9 cellular contexts compared by ENCODE assay signal in the genomic region with DNA sequence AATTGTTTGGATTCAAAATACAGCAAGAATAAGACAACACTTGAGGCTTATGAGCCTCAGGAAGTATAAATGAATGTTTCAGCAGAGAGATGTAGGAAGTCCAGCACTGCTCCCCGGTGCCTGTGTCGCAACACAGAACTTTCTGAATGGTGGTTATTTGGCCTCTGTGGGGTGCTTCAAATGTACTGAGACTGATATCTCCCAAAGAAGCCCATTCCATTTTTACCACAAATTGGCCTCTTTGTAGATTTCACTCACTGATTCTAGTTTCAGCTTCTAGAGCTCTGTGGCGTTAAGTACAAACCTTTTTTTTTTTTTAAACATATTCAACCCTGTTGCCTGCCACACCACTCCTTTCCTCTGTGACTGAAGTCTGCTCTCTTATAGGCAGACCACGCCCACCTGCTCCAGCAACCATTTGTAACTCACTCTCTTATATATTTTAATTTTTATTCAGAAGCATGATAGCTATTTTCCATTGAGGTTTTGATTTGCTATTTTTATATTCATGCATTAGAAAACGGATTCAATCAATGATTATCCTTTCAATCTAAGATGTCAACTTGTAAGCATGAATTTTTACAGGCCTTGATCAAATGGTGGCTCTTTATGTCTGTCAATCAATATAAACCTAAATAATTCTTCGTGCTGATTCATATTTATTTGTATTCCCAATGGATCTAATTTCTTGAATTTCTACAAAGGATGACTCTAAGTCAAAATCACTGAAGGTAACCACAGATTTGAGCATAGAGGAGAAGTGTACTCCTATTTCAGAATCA.
A peak's percentile ranks its signal among the peaks of the same experiment; 100 is the strongest.
DNase-seq lines count a peak whose midpoint lies in the region; ATAC-seq and TF ChIP-seq lines count a peak whose summit lies in the region.
"Had no signal": no experiment of that assay in that cellular context is flagged by ENCODE, and none has a peak within 500 bp of the region (broad histone marks: within the 10 kb centered on the region; RNA-seq: fewer than 3 reads in every experiment).

No MANE protein-coding gene starts in this region.

- H3K27me3 ChIP-seq in GM23248 (replicated peaks; ENCODE audit: insufficient read depth) (no peaks in the 10 kb centered on the region), Loucy (ENCODE audit: insufficient read depth, low read length, poor library complexity, severe bottlenecking) (no peaks in the 10 kb centered on the region), left ventricle myocardium inferior (ENCODE audit: low read depth) (no peaks in the 10 kb centered on the region), neural progenitor cell (no peaks in the 10 kb centered on the region)

- TF ChIP-seq POLR2A in lower leg skin (IDR thresholded peaks at IDR 0.05), result no peak

- TF ChIP-seq CTCF in Loucy (conservative IDR thresholded peaks at IDR 0.05; ENCODE audit: low read length) (no peak), left ventricle myocardium inferior (IDR thresholded peaks at IDR 0.05; ENCODE audit: borderline replicate concordance) (no peak), lower leg skin (IDR thresholded peaks at IDR 0.05) (no peak), neural progenitor cell (IDR thresholded peaks at IDR 0.05) (no peak)

- H3K9me3 Mint-ChIP-seq in neural progenitor cell, result no peaks in the 10 kb centered on the region
- H3K9me3 Mint-ChIP-seq: T-helper 2 cell treated with Interferon-gamma antibody and Interleukin-4, amounts not matched to agents 5 μg/mL and 100 μg/mL, for 36 hours had no signal

- H3K27ac ChIP-seq in GM23248 (no peak overlapping the region), left ventricle myocardium inferior (replicated peaks) (peak overlapping the region; percentile 88), neural progenitor cell (no peak overlapping the region)

- H3K4me2 ChIP-seq in GM23248 (ENCODE audit: unreplicated experiment) (no peak overlapping the region), Loucy (ENCODE audit: low read depth, low read length, poor library complexity, severe bottlenecking) (peak overlapping the region; percentile 13), neural progenitor cell (no peak overlapping the region)

- peaks cover 15% of the 10 kb centered on the region for H3K36me3 Mint-ChIP-seq in neural progenitor cell

- H2AFZ ChIP-seq in GM23248 (no peak overlapping the region), Loucy (ENCODE audit: low read length) (no peak overlapping the region), neural progenitor cell (replicated peaks) (no peak overlapping the region)

- H3K9me2 ChIP-seq in GM23248 (ENCODE audit: insufficient read depth), result no peaks in the 10 kb centered on the region
- no peaks in the 10 kb centered on the region for H3K9me2 ChIP-seq in Loucy (replicated peaks; ENCODE audit: low read depth, low read length)

- no peak overlapping the region for H3K4me3 Mint-ChIP-seq in neural progenitor cell
- H3K4me3 Mint-ChIP-seq: T-helper 2 cell treated with Interferon-gamma antibody and Interleukin-4, amounts not matched to agents 5 μg/mL and 100 μg/mL, for 36 hours had no signal

- no peak overlapping the region for H3K4me3 ChIP-seq in GM23248
- H3K4me3 ChIP-seq in Loucy (ENCODE audit: low read length, poor library complexity, severe bottlenecking), result no peak overlapping the region
- no peak overlapping the region for H3K4me3 ChIP-seq in left ventricle myocardium inferior
- H3K4me3 ChIP-seq in lower leg skin (ENCODE audit: low read depth, poor library complexity, severe bottlenecking), result no peak overlapping the region
- H3K4me3 ChIP-seq in neural progenitor cell, result no peak overlapping the region

- ATAC-seq in GM18517 (IDR thresholded peaks at IDR 0.05; ENCODE audit: unreplicated experiment), result peak; percentile 49

- H3K27me3 Mint-ChIP-seq in neural progenitor cell (ENCODE audit: insufficient read depth, low read depth), result no peaks in the 10 kb centered on the region

- 0 out of 2 replicates have a peak, but pooled peaks cover 6% of the 10 kb centered on the region for H3F3A ChIP-seq in GM23248 (ENCODE audit: insufficient read depth)
- peaks cover 7% of the 10 kb centered on the region; the same call in 1 of the 2 replicates for H3F3A ChIP-seq in Loucy (ENCODE audit: low read depth)
- peaks cover 7% of the 10 kb centered on the region for H3F3A ChIP-seq in neural progenitor cell (ENCODE audit: low read depth)

- intact Hi-C loops in left ventricle myocardium inferior (cut with micrococcal nuclease), result loop anchor here (10.0 kb wide), 3 partner anchors 142 to 1338 kb away; no protein-coding TSS in a partner anchor
- intact Hi-C loops in lower leg skin (cut with DNase I; ENCODE audit: low total_unique reads), result no loop called here

- H3K27ac Mint-ChIP-seq in neural progenitor cell, result no peak overlapping the region
- H3K27ac Mint-ChIP-seq: T-helper 2 cell treated with Interferon-gamma antibody and Interleukin-4, amounts not matched to agents 5 μg/mL and 100 μg/mL, for 36 hours had no signal

- H3K36me3 ChIP-seq in GM23248 (ENCODE audit: low read depth) (no peaks in the 10 kb centered on the region), Loucy (ENCODE audit: insufficient read depth, low read length) (peaks cover 19% of the 10 kb centered on the region; the same call in 1 of the 2 replicates), left ventricle myocardium inferior (peaks cover 31% of the 10 kb centered on the region), neural progenitor cell (peaks cover 19% of the 10 kb centered on the region)

- H3K79me2 ChIP-seq in GM23248 (ENCODE audit: insufficient read depth) (peaks cover 9% of the 10 kb centered on the region; the same call in 1 of the 2 replicates), Loucy (ENCODE audit: insufficient read depth, low read length) (no peaks in the 10 kb centered on the region), neural progenitor cell (ENCODE audit: low read depth) (no peaks in the 10 kb centered on the region)

- peaks cover 3% of the 10 kb centered on the region for H3K4me1 Mint-ChIP-seq in neural progenitor cell

- H3K9ac ChIP-seq in GM23248, result no peak overlapping the region
- H3K9ac ChIP-seq in Loucy (ENCODE audit: low read depth, low read length, poor library complexity, severe bottlenecking), result no peak overlapping the region
- H3K9ac ChIP-seq in neural progenitor cell, result no peak overlapping the region

- 0 out of 2 replicates have a peak, but pooled peaks cover 4% of the 10 kb centered on the region for H3K4me1 ChIP-seq in GM23248 (ENCODE audit: insufficient read depth)
- H3K4me1 ChIP-seq in Loucy (ENCODE audit: insufficient read depth, low read length, poor library complexity, severe bottlenecking), result peaks cover 16% of the 10 kb centered on the region
- peaks cover 79% of the 10 kb centered on the region for H3K4me1 ChIP-seq in left ventricle myocardium inferior
- H3K4me1 ChIP-seq in neural progenitor cell, result no peaks in the 10 kb centered on the region

- H4K20me1 ChIP-seq in GM23248 (ENCODE audit: insufficient read depth) (no peaks in the 10 kb centered on the region), Loucy (ENCODE audit: insufficient read depth, low read length, poor library complexity, severe bottlenecking) (no peaks in the 10 kb centered on the region), neural progenitor cell (ENCODE audit: low read depth) (peaks cover 5% of the 10 kb centered on the region)

- 77% methylated on average over 6 of the region's 6 CpGs for WGBS in GM23248 (ENCODE audit: low coverage in 1 of 2, low lambda C conversion rate in 2 of 2, missing lambda C conversion rate in 2 of 2), 2 experiments
- 61 to 66% methylated on average over 6 of the region's 6 CpGs for whole genome bisulfite sequencing in lower leg skin, 2 donors

- in situ Hi-C loops in GM23248 (cut with MboI), result loop anchor here (10.0 to 25.0 kb wide), 2 partner anchors 551 to 1338 kb away; no protein-coding TSS in a partner anchor

- H3K9me3 ChIP-seq in GM23248 (ENCODE audit: low read depth) (no peaks in the 10 kb centered on the region), Loucy (ENCODE audit: insufficient read depth, low read depth, low read length) (no peaks in the 10 kb centered on the region), left ventricle myocardium inferior (replicated peaks) (no peaks in the 10 kb centered on the region), neural progenitor cell (ENCODE audit: low read depth) (no peaks in the 10 kb centered on the region)

- DNase-seq in GM23248 (peak; percentile 38), left ventricle myocardium inferior (peak; percentile 38), DMS79 treated with DMSO at 0.1 percent for 48 hours (lab: John Stamatoyannopoulos, UW) (no peak), lower leg skin (ENCODE audit: low spot score in 2 of 2) (no peak), NCI-H748 treated with DMSO at 0.1 percent for 48 hours (lab: John Stamatoyannopoulos, UW) (no peak), neural progenitor cell (ENCODE audit: low spot score) (no peak)

Comparison
In these comparisons a context has a peak if more than half of its experiments do, and no peak if none do; other contexts are left out.
1. DNase-seq: peak in GM23248 (single experiment) and left ventricle myocardium inferior (single experiment); none in DMS79 treated with DMSO at 0.1 percent for 48 hours (single experiment), lower leg skin (0 of 2), NCI-H748 treated with DMSO at 0.1 percent for 48 hours (single experiment) and neural progenitor cell (single experiment).